Comparison of ENCODE assay signal across 2 cellular contexts in the genomic region with DNA sequence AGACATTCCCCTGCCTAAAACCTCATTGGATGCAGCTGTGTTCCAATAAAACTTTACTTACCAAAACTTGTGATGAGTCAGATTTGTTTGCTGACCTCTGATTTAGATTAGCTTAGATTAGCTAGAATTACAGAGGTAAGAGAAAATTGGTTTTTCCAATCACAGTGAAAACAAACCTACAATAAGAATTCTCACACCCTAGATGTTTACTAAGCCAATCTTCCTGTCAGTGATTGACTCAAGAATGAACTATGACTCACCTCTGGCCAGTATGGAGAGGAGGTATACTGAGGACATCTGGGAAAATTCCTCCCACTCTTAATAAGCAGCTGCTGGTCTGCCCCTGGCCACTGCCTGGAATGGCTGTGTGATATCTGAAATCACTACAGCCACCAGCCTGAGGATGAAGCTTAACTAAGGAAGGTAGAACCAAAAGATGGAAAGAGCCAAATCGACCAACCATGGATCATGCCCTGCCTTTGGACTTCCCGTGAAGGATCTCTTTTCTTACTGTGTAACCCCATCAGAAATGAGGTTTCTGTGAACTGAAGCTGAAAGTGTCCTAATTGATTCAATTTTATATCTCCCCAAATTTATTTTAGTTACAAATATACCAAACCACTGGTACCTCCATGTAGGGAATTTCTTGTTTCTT.
TF ChIP-seq lines count a peak whose summit lies in the region.

No MANE protein-coding gene starts in this region.

TF ChIP-seq in HCT116, 20 proteins besides CTCF, POLR2A, EP300 and RAD21 (continued from another document):
- TF ChIP-seq, protein P1, sequence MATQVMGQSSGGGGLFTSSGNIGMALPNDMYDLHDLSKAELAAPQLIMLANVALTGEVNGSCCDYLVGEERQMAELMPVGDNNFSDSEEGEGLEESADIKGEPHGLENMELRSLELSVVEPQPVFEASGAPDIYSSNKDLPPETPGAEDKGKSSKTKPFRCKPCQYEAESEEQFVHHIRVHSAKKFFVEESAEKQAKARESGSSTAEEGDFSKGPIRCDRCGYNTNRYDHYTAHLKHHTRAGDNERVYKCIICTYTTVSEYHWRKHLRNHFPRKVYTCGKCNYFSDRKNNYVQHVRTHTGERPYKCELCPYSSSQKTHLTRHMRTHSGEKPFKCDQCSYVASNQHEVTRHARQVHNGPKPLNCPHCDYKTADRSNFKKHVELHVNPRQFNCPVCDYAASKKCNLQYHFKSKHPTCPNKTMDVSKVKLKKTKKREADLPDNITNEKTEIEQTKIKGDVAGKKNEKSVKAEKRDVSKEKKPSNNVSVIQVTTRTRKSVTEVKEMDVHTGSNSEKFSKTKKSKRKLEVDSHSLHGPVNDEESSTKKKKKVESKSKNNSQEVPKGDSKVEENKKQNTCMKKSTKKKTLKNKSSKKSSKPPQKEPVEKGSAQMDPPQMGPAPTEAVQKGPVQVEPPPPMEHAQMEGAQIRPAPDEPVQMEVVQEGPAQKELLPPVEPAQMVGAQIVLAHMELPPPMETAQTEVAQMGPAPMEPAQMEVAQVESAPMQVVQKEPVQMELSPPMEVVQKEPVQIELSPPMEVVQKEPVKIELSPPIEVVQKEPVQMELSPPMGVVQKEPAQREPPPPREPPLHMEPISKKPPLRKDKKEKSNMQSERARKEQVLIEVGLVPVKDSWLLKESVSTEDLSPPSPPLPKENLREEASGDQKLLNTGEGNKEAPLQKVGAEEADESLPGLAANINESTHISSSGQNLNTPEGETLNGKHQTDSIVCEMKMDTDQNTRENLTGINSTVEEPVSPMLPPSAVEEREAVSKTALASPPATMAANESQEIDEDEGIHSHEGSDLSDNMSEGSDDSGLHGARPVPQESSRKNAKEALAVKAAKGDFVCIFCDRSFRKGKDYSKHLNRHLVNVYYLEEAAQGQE (IDR thresholded peaks at IDR 0.05; ENCODE audit: low read depth): no peak
- TF ChIP-seq, protein P2, sequence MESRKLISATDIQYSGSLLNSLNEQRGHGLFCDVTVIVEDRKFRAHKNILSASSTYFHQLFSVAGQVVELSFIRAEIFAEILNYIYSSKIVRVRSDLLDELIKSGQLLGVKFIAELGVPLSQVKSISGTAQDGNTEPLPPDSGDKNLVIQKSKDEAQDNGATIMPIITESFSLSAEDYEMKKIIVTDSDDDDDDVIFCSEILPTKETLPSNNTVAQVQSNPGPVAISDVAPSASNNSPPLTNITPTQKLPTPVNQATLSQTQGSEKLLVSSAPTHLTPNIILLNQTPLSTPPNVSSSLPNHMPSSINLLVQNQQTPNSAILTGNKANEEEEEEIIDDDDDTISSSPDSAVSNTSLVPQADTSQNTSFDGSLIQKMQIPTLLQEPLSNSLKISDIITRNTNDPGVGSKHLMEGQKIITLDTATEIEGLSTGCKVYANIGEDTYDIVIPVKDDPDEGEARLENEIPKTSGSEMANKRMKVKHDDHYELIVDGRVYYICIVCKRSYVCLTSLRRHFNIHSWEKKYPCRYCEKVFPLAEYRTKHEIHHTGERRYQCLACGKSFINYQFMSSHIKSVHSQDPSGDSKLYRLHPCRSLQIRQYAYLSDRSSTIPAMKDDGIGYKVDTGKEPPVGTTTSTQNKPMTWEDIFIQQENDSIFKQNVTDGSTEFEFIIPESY (IDR thresholded peaks at IDR 0.05; ENCODE audit: extremely low read depth, insufficient replicate concordance, low read length): no peak
- TF ChIP-seq SRF (IDR thresholded peaks at IDR 0.05; ENCODE audit: low read depth) (no peak), ELF1 (IDR thresholded peaks at IDR 0.05; ENCODE audit: borderline replicate concordance, low read depth) (no peak; the same call in 1 of the 2 replicates), ZNF274 (IDR thresholded peaks at IDR 0.05; ENCODE audit: low read depth, low read length) (no peak), EZH2phosphoT487 (IDR thresholded peaks at IDR 0.05; ENCODE audit: borderline replicate concordance) (no peak), JUND (IDR thresholded peaks at IDR 0.05) (peak; percentile 87), SP1 (IDR thresholded peaks at IDR 0.05; ENCODE audit: low read depth) (peak; percentile 77), ZFX (IDR thresholded peaks at IDR 0.05) (no peak), CBX3 (IDR thresholded peaks at IDR 0.05; ENCODE audit: low read depth) (peak; percentile 87), CEBPB (IDR thresholded peaks at IDR 0.05; ENCODE audit: low read depth) (peak; percentile 53)
- TF ChIP-seq, protein P3, sequence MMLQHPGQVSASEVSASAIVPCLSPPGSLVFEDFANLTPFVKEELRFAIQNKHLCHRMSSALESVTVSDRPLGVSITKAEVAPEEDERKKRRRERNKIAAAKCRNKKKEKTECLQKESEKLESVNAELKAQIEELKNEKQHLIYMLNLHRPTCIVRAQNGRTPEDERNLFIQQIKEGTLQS (IDR thresholded peaks at IDR 0.05): no peak

TF ChIP-seq in SK-N-SH, 30 proteins besides CTCF, POLR2A, EP300 and RAD21 (continued from another document):
- TF ChIP-seq, protein P4, sequence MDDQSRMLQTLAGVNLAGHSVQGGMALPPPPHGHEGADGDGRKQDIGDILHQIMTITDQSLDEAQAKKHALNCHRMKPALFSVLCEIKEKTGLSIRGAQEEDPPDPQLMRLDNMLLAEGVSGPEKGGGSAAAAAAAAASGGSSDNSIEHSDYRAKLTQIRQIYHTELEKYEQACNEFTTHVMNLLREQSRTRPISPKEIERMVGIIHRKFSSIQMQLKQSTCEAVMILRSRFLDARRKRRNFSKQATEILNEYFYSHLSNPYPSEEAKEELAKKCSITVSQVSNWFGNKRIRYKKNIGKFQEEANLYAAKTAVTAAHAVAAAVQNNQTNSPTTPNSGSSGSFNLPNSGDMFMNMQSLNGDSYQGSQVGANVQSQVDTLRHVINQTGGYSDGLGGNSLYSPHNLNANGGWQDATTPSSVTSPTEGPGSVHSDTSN (IDR thresholded peaks at IDR 0.05): peak; percentile 24; the same call in 1 of the 2 replicates
- TF ChIP-seq, protein P5, sequence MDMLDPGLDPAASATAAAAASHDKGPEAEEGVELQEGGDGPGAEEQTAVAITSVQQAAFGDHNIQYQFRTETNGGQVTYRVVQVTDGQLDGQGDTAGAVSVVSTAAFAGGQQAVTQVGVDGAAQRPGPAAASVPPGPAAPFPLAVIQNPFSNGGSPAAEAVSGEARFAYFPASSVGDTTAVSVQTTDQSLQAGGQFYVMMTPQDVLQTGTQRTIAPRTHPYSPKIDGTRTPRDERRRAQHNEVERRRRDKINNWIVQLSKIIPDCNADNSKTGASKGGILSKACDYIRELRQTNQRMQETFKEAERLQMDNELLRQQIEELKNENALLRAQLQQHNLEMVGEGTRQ (IDR thresholded peaks at IDR 0.05; ENCODE audit: borderline replicate concordance, low read depth, low read length): no peak
- TF ChIP-seq POLR2AphosphoS5 (IDR thresholded peaks at IDR 0.05; ENCODE audit: low read depth, low read length) (no peak), EZH2phosphoT487 (IDR thresholded peaks at IDR 0.05; ENCODE audit: borderline replicate concordance, low read depth) (no peak), ELF1 (IDR thresholded peaks at IDR 0.05) (no peak)
